In genomic region chr17:77383613-77384608, GRCh38 we compare ENCODE assay signal across 10 cellular contexts.
DNase-seq lines count a peak whose midpoint lies in the region; ATAC-seq and TF ChIP-seq lines count a peak whose summit lies in the region.
"Had no signal": no experiment of that assay in that cellular context is flagged by ENCODE, and none has a peak within 500 bp of the region (broad histone marks: within the 10 kb centered on the region; RNA-seq: fewer than 3 reads in every experiment).

No MANE protein-coding gene starts in this region.

- H3K36me3 ChIP-seq in rectal smooth muscle tissue (ENCODE audit: control insufficient read depth, insufficient read depth, low read length): no peaks in the 10 kb centered on the region

- H3K9ac ChIP-seq in rectal smooth muscle tissue (ENCODE audit: low read length): no peak overlapping the region

- ATAC-seq in foreskin keratinocyte: peak; percentile 13

- no peak for TF ChIP-seq CTCF in foreskin keratinocyte (conservative IDR thresholded peaks at IDR 0.05)

- peak overlapping the region; percentile 25 for H3K4me3 ChIP-seq in rectal smooth muscle tissue (ENCODE audit: low read length)

- H3K27me3 ChIP-seq in foreskin keratinocyte (no peaks in the 10 kb centered on the region), rectal smooth muscle tissue (ENCODE audit: control insufficient read depth, insufficient read depth, low read length) (no peaks in the 10 kb centered on the region)
- H3K27me3 ChIP-seq: neutrophil had no signal

- peak; percentile 87 for DNase-seq in DMS 273 (lab: John Stamatoyannopoulos, UW; ENCODE audit: unreplicated experiment)
- peak; percentile 76 for DNase-seq in NCI-H69 (lab: John Stamatoyannopoulos, UW)
- DNase-seq in foreskin keratinocyte: no peak
- no peak for DNase-seq in stimulated activated CD4-positive, alpha-beta T cell treated with anti-CD3 and anti-CD28 coated beads, Interleukin-12 subunit alpha, Interleukin-12 subunit beta, amount 100 ng/mL, for 4 hours
- DNase-seq in NK-92 treated with Interleukin-12 subunit alpha and Interleukin-12 subunit beta, amount 100 ng/mL, for 24 hours (lab: John Stamatoyannopoulos, UW): no peak
- DNase-seq in SW 1271 (lab: John Stamatoyannopoulos, UW): no peak
- DNase-seq in activated effector memory CD4-positive, alpha-beta T cell treated with anti-CD3 and anti-CD28 coated beads, Interleukin-2, amount 50 U/mL, for 16 hours: no peak
- DNase-seq: NCI-H1930 had no signal

- peaks cover 3% of the 10 kb centered on the region for H3K4me1 ChIP-seq in foreskin keratinocyte
- peaks cover 66% of the 10 kb centered on the region for H3K4me1 ChIP-seq in rectal smooth muscle tissue (ENCODE audit: control insufficient read depth, insufficient read depth, low read length)

- H3K27ac ChIP-seq in foreskin keratinocyte (no peak overlapping the region), rectal smooth muscle tissue (ENCODE audit: low read depth, low read length) (peak overlapping the region; percentile 73)
- H3K27ac ChIP-seq: neutrophil had no signal

Comparison
In these comparisons a context has a peak if more than half of its experiments do, and no peak if none do; other contexts are left out.
1. DNase-seq: peak in DMS 273 (single experiment) and NCI-H69 (single experiment); none in foreskin keratinocyte (0 of 2), stimulated activated CD4-positive, alpha-beta T cell treated with anti-CD3 and anti-CD28 coated beads, Interleukin-12 subunit alpha, Interleukin-12 subunit beta, amount 100 ng/mL, for 4 hours (single experiment), NK-92 treated with Interleukin-12 subunit alpha and Interleukin-12 subunit beta, amount 100 ng/mL, for 24 hours (single experiment), SW 1271 (0 of 2) and activated effector memory CD4-positive, alpha-beta T cell treated with anti-CD3 and anti-CD28 coated beads, Interleukin-2, amount 50 U/mL, for 16 hours (single experiment).